Comparison of ENCODE assay signal across 1 cellular context in the genomic region with DNA sequence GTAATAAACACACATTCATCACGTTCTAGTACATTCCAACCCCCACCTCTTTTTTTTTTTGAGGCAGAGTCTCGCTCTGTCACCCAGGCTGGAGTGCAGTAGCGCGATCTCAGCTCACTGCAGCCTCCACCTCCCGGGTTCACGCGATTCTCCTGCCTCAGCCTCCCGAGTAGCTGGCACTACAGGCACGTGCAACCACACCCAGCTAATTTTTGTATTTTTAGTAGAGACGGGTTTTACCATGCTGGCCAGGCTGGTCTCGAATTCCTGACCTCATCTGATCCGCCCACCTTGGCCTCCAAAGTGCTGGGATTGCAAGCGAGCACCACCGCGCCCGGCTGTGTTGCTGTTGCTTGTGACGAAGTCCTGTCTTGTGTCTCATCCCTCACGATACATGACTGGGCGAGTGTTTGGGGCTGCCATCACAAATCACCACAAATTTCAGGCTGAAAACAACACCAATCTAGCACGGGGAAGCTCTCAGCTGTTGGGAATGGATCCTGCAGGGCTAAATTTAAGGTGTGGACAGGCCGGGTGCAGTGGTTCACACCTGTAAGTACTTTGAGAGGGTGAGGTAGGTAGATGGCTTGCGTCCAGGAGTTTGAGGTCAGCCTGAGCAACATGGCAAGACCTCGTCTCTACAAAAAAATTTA.
TF ChIP-seq lines count a peak whose summit lies in the region.

No MANE protein-coding gene starts in this region.

TF ChIP-seq in SK-N-SH treated with all-trans-retinoic acid at 6 μM for 48 hours, 23 proteins besides CTCF, POLR2A, EP300 and RAD21 (continued from another document):
- TF ChIP-seq, protein P1, sequence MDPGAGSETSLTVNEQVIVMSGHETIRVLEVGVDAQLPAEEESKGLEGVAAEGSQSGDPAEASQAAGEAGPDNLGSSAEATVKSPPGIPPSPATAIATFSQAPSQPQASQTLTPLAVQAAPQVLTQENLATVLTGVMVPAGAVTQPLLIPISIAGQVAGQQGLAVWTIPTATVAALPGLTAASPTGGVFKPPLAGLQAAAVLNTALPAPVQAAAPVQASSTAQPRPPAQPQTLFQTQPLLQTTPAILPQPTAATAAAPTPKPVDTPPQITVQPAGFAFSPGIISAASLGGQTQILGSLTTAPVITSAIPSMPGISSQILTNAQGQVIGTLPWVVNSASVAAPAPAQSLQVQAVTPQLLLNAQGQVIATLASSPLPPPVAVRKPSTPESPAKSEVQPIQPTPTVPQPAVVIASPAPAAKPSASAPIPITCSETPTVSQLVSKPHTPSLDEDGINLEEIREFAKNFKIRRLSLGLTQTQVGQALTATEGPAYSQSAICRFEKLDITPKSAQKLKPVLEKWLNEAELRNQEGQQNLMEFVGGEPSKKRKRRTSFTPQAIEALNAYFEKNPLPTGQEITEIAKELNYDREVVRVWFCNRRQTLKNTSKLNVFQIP (CRISPR knock-in tag; IDR thresholded peaks at IDR 0.05; ENCODE audit: borderline replicate concordance, low read depth): no peak
- TF ChIP-seq ESRRG (CRISPR knock-in tag; IDR thresholded peaks at IDR 0.05) (no peak), GLIS3 (CRISPR knock-in tag; IDR thresholded peaks at IDR 0.05) (no peak), ZC3H10 (CRISPR knock-in tag; IDR thresholded peaks at IDR 0.05) (no peak), CSDC2 (CRISPR knock-in tag; IDR thresholded peaks at IDR 0.05) (no peak), OSR1 (CRISPR knock-in tag; IDR thresholded peaks at IDR 0.05) (no peak)
- TF ChIP-seq, protein P2, sequence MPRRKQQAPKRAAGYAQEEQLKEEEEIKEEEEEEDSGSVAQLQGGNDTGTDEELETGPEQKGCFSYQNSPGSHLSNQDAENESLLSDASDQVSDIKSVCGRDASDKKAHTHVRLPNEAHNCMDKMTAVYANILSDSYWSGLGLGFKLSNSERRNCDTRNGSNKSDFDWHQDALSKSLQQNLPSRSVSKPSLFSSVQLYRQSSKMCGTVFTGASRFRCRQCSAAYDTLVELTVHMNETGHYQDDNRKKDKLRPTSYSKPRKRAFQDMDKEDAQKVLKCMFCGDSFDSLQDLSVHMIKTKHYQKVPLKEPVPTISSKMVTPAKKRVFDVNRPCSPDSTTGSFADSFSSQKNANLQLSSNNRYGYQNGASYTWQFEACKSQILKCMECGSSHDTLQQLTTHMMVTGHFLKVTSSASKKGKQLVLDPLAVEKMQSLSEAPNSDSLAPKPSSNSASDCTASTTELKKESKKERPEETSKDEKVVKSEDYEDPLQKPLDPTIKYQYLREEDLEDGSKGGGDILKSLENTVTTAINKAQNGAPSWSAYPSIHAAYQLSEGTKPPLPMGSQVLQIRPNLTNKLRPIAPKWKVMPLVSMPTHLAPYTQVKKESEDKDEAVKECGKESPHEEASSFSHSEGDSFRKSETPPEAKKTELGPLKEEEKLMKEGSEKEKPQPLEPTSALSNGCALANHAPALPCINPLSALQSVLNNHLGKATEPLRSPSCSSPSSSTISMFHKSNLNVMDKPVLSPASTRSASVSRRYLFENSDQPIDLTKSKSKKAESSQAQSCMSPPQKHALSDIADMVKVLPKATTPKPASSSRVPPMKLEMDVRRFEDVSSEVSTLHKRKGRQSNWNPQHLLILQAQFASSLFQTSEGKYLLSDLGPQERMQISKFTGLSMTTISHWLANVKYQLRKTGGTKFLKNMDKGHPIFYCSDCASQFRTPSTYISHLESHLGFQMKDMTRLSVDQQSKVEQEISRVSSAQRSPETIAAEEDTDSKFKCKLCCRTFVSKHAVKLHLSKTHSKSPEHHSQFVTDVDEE (CRISPR knock-in tag; IDR thresholded peaks at IDR 0.05): no peak
